In the genomic region with DNA sequence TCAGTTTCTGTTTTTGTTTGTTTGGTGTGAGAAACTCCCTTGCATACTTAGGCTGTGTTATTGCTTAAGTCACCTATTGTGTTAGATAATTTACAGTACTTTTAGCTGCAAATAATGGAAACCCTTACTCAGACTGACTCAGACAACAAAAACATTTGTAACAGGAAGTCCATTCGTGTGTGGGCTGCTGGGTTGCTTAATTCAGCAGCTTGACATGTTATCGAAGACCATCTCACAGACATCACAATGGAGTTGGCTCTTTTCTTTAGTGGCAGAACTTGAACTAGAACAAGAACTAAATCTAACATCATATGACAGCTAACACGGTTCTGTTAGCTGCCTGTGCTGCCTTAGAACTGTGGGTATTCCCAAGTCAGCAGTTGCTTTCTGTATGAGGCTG, we compare ENCODE assay signal across 1 cellular context.
TF ChIP-seq lines count a peak whose summit lies in the region.

No MANE protein-coding gene starts in this region.

TF ChIP-seq in HepG2, 621 proteins besides CTCF, POLR2A, EP300 and RAD21 (continued from another document and continues in another):
- TF ChIP-seq SOX6 (IDR thresholded peaks at IDR 0.05) (no peak), SOX6 (CRISPR knock-in tag; IDR thresholded peaks at IDR 0.05) (peak; percentile 78), ZNF124 (CRISPR knock-in tag; IDR thresholded peaks at IDR 0.05) (no peak), RXRB (CRISPR knock-in tag; IDR thresholded peaks at IDR 0.05; ENCODE audit: borderline replicate concordance) (no peak), ARID5B (CRISPR knock-in tag; IDR thresholded peaks at IDR 0.05) (peak; percentile 45; the same call in 1 of the 2 replicates), ZNF121 (CRISPR knock-in tag; IDR thresholded peaks at IDR 0.05) (no peak), ZMYM3 (CRISPR knock-in tag; IDR thresholded peaks at IDR 0.05) (no peak), HOXD1 (CRISPR knock-in tag; IDR thresholded peaks at IDR 0.05) (no peak), ZNF225 (CRISPR knock-in tag; IDR thresholded peaks at IDR 0.05) (no peak), CEBPG (CRISPR knock-in tag; IDR thresholded peaks at IDR 0.05) (peak; percentile 62), AHR (CRISPR knock-in tag; IDR thresholded peaks at IDR 0.05) (no peak), DRAP1 (CRISPR knock-in tag; IDR thresholded peaks at IDR 0.05) (no peak), YY1 (IDR thresholded peaks at IDR 0.05; ENCODE audit: insufficient read depth, insufficient replicate concordance, low read depth, low read length) (no peak), ZNF335 (CRISPR knock-in tag; IDR thresholded peaks at IDR 0.05) (no peak), ZNF577 (CRISPR knock-in tag; IDR thresholded peaks at IDR 0.05; ENCODE audit: borderline replicate concordance, low read depth) (no peak), NFKB2 (CRISPR knock-in tag; IDR thresholded peaks at IDR 0.05; ENCODE audit: borderline replicate concordance) (no peak), ZMAT3 (CRISPR knock-in tag; conservative IDR thresholded peaks at IDR 0.05) (no peak), MTA1 (CRISPR knock-in tag; IDR thresholded peaks at IDR 0.05; ENCODE audit: borderline replicate concordance) (no peak), HDAC1 (CRISPR knock-in tag; IDR thresholded peaks at IDR 0.05) (no peak), KDM3A (CRISPR knock-in tag; IDR thresholded peaks at IDR 0.05; ENCODE audit: low read depth) (no peak), ZNF772 (CRISPR knock-in tag; IDR thresholded peaks at IDR 0.05) (no peak), GZF1 (CRISPR knock-in tag; IDR thresholded peaks at IDR 0.05) (no peak), ZNF326 (CRISPR knock-in tag; IDR thresholded peaks at IDR 0.05; ENCODE audit: borderline replicate concordance) (no peak), SKIL (CRISPR knock-in tag; IDR thresholded peaks at IDR 0.05; ENCODE audit: borderline replicate concordance) (no peak), GRHL1 (CRISPR knock-in tag; conservative IDR thresholded peaks at IDR 0.05) (no peak), GABPA (IDR thresholded peaks at IDR 0.05; ENCODE audit: low read depth, low read length) (no peak), GABPA (CRISPR knock-in tag; IDR thresholded peaks at IDR 0.05; ENCODE audit: low read depth) (peak; percentile 46; the same call in 1 of the 2 replicates), ZNF138 (CRISPR knock-in tag; IDR thresholded peaks at IDR 0.05; ENCODE audit: low read depth) (no peak), EZH2 (conservative IDR thresholded peaks at IDR 0.05; ENCODE audit: low read depth, low read length) (no peak), SP4 (CRISPR knock-in tag; IDR thresholded peaks at IDR 0.05) (no peak), ZNF317 (CRISPR knock-in tag; IDR thresholded peaks at IDR 0.05) (no peak), ZNF230 (CRISPR knock-in tag; IDR thresholded peaks at IDR 0.05) (no peak), ZNF496 (CRISPR knock-in tag; IDR thresholded peaks at IDR 0.05; ENCODE audit: insufficient replicate concordance) (no peak), HNF4G (IDR thresholded peaks at IDR 0.05; ENCODE audit: borderline replicate concordance, low read depth, low read length) (no peak), HNF4G (CRISPR knock-in tag; IDR thresholded peaks at IDR 0.05; ENCODE audit: borderline replicate concordance, low read depth) (no peak), SMAD9 (CRISPR knock-in tag; IDR thresholded peaks at IDR 0.05) (no peak), ZNF382 (CRISPR knock-in tag; IDR thresholded peaks at IDR 0.05; ENCODE audit: borderline replicate concordance) (no peak), BHLHE40 (IDR thresholded peaks at IDR 0.05; ENCODE audit: low read length) (no peak), CENPBD1 (CRISPR knock-in tag; IDR thresholded peaks at IDR 0.05; ENCODE audit: borderline replicate concordance, low read depth) (no peak), ZSCAN20 (CRISPR knock-in tag; IDR thresholded peaks at IDR 0.05; ENCODE audit: borderline replicate concordance) (no peak)
- TF ChIP-seq, protein P1, sequence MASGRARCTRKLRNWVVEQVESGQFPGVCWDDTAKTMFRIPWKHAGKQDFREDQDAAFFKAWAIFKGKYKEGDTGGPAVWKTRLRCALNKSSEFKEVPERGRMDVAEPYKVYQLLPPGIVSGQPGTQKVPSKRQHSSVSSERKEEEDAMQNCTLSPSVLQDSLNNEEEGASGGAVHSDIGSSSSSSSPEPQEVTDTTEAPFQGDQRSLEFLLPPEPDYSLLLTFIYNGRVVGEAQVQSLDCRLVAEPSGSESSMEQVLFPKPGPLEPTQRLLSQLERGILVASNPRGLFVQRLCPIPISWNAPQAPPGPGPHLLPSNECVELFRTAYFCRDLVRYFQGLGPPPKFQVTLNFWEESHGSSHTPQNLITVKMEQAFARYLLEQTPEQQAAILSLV (CRISPR knock-in tag; IDR thresholded peaks at IDR 0.05; ENCODE audit: borderline replicate concordance), result no peak
- TF ChIP-seq, protein P2, sequence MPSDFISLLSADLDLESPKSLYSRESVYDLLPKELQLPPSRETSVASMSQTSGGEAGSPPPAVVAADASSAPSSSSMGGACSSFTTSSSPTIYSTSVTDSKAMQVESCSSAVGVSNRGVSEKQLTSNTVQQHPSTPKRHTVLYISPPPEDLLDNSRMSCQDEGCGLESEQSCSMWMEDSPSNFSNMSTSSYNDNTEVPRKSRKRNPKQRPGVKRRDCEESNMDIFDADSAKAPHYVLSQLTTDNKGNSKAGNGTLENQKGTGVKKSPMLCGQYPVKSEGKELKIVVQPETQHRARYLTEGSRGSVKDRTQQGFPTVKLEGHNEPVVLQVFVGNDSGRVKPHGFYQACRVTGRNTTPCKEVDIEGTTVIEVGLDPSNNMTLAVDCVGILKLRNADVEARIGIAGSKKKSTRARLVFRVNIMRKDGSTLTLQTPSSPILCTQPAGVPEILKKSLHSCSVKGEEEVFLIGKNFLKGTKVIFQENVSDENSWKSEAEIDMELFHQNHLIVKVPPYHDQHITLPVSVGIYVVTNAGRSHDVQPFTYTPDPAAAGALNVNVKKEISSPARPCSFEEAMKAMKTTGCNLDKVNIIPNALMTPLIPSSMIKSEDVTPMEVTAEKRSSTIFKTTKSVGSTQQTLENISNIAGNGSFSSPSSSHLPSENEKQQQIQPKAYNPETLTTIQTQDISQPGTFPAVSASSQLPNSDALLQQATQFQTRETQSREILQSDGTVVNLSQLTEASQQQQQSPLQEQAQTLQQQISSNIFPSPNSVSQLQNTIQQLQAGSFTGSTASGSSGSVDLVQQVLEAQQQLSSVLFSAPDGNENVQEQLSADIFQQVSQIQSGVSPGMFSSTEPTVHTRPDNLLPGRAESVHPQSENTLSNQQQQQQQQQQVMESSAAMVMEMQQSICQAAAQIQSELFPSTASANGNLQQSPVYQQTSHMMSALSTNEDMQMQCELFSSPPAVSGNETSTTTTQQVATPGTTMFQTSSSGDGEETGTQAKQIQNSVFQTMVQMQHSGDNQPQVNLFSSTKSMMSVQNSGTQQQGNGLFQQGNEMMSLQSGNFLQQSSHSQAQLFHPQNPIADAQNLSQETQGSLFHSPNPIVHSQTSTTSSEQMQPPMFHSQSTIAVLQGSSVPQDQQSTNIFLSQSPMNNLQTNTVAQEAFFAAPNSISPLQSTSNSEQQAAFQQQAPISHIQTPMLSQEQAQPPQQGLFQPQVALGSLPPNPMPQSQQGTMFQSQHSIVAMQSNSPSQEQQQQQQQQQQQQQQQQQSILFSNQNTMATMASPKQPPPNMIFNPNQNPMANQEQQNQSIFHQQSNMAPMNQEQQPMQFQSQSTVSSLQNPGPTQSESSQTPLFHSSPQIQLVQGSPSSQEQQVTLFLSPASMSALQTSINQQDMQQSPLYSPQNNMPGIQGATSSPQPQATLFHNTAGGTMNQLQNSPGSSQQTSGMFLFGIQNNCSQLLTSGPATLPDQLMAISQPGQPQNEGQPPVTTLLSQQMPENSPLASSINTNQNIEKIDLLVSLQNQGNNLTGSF (CRISPR knock-in tag; IDR thresholded peaks at IDR 0.05), result no peak
- TF ChIP-seq, protein P3, sequence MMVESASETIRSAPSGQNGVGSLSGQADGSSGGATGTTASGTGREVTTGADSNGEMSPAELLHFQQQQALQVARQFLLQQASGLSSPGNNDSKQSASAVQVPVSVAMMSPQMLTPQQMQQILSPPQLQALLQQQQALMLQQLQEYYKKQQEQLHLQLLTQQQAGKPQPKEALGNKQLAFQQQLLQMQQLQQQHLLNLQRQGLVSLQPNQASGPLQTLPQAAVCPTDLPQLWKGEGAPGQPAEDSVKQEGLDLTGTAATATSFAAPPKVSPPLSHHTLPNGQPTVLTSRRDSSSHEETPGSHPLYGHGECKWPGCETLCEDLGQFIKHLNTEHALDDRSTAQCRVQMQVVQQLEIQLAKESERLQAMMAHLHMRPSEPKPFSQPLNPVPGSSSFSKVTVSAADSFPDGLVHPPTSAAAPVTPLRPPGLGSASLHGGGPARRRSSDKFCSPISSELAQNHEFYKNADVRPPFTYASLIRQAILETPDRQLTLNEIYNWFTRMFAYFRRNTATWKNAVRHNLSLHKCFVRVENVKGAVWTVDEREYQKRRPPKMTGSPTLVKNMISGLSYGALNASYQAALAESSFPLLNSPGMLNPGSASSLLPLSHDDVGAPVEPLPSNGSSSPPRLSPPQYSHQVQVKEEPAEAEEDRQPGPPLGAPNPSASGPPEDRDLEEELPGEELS (CRISPR knock-in tag; IDR thresholded peaks at IDR 0.05), result 0 out of 2 replicates have a peak, but pooled peaks have one; percentile 30
- TF ChIP-seq, protein P4, sequence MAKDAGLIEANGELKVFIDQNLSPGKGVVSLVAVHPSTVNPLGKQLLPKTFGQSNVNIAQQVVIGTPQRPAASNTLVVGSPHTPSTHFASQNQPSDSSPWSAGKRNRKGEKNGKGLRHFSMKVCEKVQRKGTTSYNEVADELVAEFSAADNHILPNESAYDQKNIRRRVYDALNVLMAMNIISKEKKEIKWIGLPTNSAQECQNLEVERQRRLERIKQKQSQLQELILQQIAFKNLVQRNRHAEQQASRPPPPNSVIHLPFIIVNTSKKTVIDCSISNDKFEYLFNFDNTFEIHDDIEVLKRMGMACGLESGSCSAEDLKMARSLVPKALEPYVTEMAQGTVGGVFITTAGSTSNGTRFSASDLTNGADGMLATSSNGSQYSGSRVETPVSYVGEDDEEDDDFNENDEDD (CRISPR knock-in tag; IDR thresholded peaks at IDR 0.05; ENCODE audit: borderline replicate concordance), result no peak
- TF ChIP-seq, protein P5, sequence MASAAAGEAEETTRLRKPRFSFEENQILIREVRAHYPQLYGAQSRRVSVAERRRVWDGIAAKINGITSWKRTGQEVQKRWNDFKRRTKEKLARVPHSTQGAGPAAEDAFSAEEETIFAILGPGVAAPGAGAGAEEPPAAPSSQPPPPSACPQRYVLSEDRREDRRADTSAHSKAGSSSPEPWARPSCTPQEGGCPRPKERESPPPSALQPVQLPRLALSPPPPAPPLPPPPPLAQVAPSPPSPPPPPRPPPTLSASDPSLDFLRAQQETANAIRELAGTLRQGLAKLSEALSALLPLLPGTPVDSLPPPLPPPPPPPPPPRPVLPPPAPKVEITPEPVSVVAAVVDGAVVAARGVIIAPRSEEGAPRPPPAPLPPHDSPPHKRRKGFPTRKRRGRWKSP (CRISPR knock-in tag; IDR thresholded peaks at IDR 0.05), result no peak
